Comparison of ENCODE assay signal across 15 cellular contexts in the genomic region with DNA sequence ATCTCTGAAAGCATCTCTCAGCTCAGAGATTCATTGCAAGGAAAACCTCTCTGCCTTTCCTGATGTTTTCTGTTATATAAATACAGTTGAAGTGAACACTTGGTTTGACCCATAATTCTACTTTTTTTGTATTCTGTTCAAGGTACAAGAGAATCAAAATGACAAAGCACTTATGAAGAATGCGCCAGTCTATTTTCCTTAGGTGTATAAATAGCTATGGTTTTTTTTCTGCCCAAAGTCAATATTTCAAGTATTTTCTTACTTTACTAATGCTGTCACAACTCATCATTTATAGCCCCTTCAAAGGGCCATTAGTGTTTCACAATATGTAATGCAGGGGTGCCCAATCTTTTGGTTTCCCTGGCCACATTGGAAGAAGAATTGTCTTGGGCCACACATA.
"Had no signal": no experiment of that assay in that cellular context is flagged by ENCODE, and none has a peak within 500 bp of the region (broad histone marks: within the 10 kb centered on the region; RNA-seq: fewer than 3 reads in every experiment).

No MANE protein-coding gene starts in this region.

- H3K36me3 Mint-ChIP-seq: naive thymus-derived CD8-positive, alpha-beta T cell had no signal

- H3K27ac ChIP-seq: ovary had no signal

- H3K27me3 ChIP-seq: ovary had no signal

- H3K4me3 ChIP-seq: mucosa of descending colon, ovary, thoracic aorta had no signal

- H3K9me3 ChIP-seq: mucosa of descending colon, ovary, thoracic aorta had no signal

- H3K27ac Mint-ChIP-seq: activated CD8-positive, alpha-beta memory T cell treated with anti-CD3 and anti-CD28 coated beads, Interleukin-2, amount 10 ng/mL, durations not matched to agents 7 days and 5 days; naive thymus-derived CD8-positive, alpha-beta T cell; stimulated activated naive CD8-positive, alpha-beta T cell treated with anti-CD3 and anti-CD28 coated beads, Interleukin-15, amount 100 ng/mL, for 72 hours; T-helper 2 cell treated with Interferon-gamma antibody and Interleukin-4, amounts not matched to agents 5 μg/mL and 100 μg/mL, for 36 hours had no signal

- FAIRE-seq: islet of Langerhans had no signal

- H3K36me3 ChIP-seq: ovary, thoracic aorta had no signal

- ATAC-seq: activated CD4-positive, CD25-positive, alpha-beta regulatory T cell treated with anti-CD3 and anti-CD28 coated beads, Interleukin-2, amount 50 U/mL, for 24 hours; activated CD8-positive, alpha-beta memory T cell treated with anti-CD3 and anti-CD28 coated beads, Interleukin-2, amount 10 ng/mL, durations not matched to agents 7 days and 5 days; activated T-cell treated with anti-CD3 and anti-CD28 coated beads, Interleukin-2, amount 50 U/mL, for 4 hours; mucosa of descending colon; naive thymus-derived CD8-positive, alpha-beta T cell; stimulated activated naive CD8-positive, alpha-beta T cell treated with anti-CD3 and anti-CD28 coated beads, Interleukin-15, amount 100 ng/mL, for 72 hours had no signal

- H3K4me3 Mint-ChIP-seq: activated CD8-positive, alpha-beta memory T cell treated with anti-CD3 and anti-CD28 coated beads, Interleukin-2, amount 10 ng/mL, durations not matched to agents 7 days and 5 days; activated T-cell treated with anti-CD3 and anti-CD28 coated beads, Interleukin-2, amount 50 U/mL, for 4 hours; naive thymus-derived CD8-positive, alpha-beta T cell; stimulated activated naive CD8-positive, alpha-beta T cell treated with anti-CD3 and anti-CD28 coated beads, Interleukin-15, amount 100 ng/mL, for 72 hours; T-helper 2 cell treated with Interferon-gamma antibody and Interleukin-4, amounts not matched to agents 5 μg/mL and 100 μg/mL, for 36 hours had no signal

- DNase-seq: activated CD8-positive, alpha-beta memory T cell treated with anti-CD3 and anti-CD28 coated beads, Interleukin-2, amount 10 ng/mL, durations not matched to agents 7 days and 5 days; activated gamma-delta T cell treated with Interleukin-2 at 50 U/mL for 16 hours; activated T-cell treated with anti-CD3 and anti-CD28 coated beads, Interleukin-2, amount 50 U/mL, for 4 hours; aorta; glutamatergic neuron; mucosa of descending colon; naive thymus-derived CD8-positive, alpha-beta T cell; ovary; stimulated activated CD4-positive, alpha-beta T cell treated with anti-CD3 and anti-CD28 coated beads, Interleukin-15, amount 100 ng/mL, for 24 hours; stimulated activated CD4-positive, alpha-beta T cell treated with anti-CD3 and anti-CD28 coated beads, Interleukin-4, amount 100 ng/mL, for 24 hours; stimulated activated naive CD8-positive, alpha-beta T cell treated with anti-CD3 and anti-CD28 coated beads, Interleukin-15, amount 100 ng/mL, for 72 hours had no signal

- H3K27me3 Mint-ChIP-seq: activated CD8-positive, alpha-beta memory T cell treated with anti-CD3 and anti-CD28 coated beads, Interleukin-2, amount 10 ng/mL, durations not matched to agents 7 days and 5 days; naive thymus-derived CD8-positive, alpha-beta T cell; stimulated activated naive CD8-positive, alpha-beta T cell treated with anti-CD3 and anti-CD28 coated beads, Interleukin-15, amount 100 ng/mL, for 72 hours had no signal

- H3K9me3 Mint-ChIP-seq: activated T-cell treated with anti-CD3 and anti-CD28 coated beads, Interleukin-2, amount 50 U/mL, for 4 hours; naive thymus-derived CD8-positive, alpha-beta T cell; stimulated activated naive CD8-positive, alpha-beta T cell treated with anti-CD3 and anti-CD28 coated beads, Interleukin-15, amount 100 ng/mL, for 72 hours had no signal
